8 cellular contexts compared by ENCODE assay signal in the genomic region with DNA sequence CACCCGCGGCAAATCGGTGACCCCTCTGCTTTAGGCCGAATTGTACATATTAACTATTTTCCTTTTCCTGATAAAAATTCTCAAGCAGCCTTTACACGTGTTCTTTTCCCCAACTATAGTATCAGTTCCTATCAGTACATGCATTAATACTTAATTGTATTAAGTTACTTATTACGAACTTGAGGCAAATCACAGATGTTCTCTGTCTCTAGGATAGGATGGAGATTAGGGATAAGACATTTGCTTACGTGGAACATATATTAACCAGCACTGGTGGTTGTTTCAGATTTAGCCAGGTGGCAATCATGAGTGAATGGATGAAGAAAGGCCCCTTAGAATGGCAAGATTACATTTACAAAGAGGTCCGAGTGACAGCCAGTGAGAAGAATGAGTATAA. TPM values are rescaled to one million over a fixed set of nuclear protein-coding genes. Genes with fewer than 3 reads are reported as not detected.
DNase-seq lines count a peak whose midpoint lies in the region; ATAC-seq and TF ChIP-seq lines count a peak whose summit lies in the region.

No MANE protein-coding gene starts in this region.

- no peaks in the 10 kb centered on the region for H3K9me3 ChIP-seq in BLaER1 treated with 17β-estradiol and CSF1 and Interleukin-3, amounts not matched to agents 10 nM and 100 nM (replicated peaks in 1 of 11)
- H3K9me3 ChIP-seq in neural cell (ENCODE audit: low read length) = no peaks in the 10 kb centered on the region

- peak overlapping the region; percentile 86 for H2AFZ ChIP-seq in neural cell (ENCODE audit: low read depth, low read length)

- no peak for TF ChIP-seq RAD21 in neural cell (conservative IDR thresholded peaks at IDR 0.05)

- H3K4me1 ChIP-seq in BLaER1 treated with 17β-estradiol and CSF1 and Interleukin-3, amounts not matched to agents 10 nM and 100 nM = peaks cover 7 to 11% (median 10%) of the 10 kb centered on the region in 10 experiments; a peak in 19 of 20 replicates

- peak overlapping the region; percentile 73 to 90 (median 84) for H3K4me2 ChIP-seq in BLaER1 treated with 17β-estradiol and CSF1 and Interleukin-3, amounts not matched to agents 10 nM and 100 nM
- H3K4me2 ChIP-seq in neural cell (ENCODE audit: low read length) = peak overlapping the region; percentile 86

- no peaks in the 10 kb centered on the region for H3K27me3 ChIP-seq in BLaER1 treated with 17β-estradiol and CSF1 and Interleukin-3, amounts not matched to agents 10 nM and 100 nM
- H3K27me3 ChIP-seq in neural cell (ENCODE audit: insufficient read depth, low read depth, low read length) = no peaks in the 10 kb centered on the region

- no peaks in the 10 kb centered on the region for H3K9me2 ChIP-seq in neural cell (ENCODE audit: insufficient read depth, low read length)

- H3K36me3 ChIP-seq in BLaER1 treated with 17β-estradiol and CSF1 and Interleukin-3, amounts not matched to agents 10 nM and 100 nM = peaks cover 21 to 32% (median 25%) of the 10 kb centered on the region in 11 experiments
- no peaks in the 10 kb centered on the region for H3K36me3 ChIP-seq in neural cell (ENCODE audit: insufficient read depth, low read length)

- no peak for TF ChIP-seq EP300 in neural cell (conservative IDR thresholded peaks at IDR 0.05; ENCODE audit: poor library complexity, severe bottlenecking)

- TF ChIP-seq CTCF in LNCaP clone FGC (IDR thresholded peaks at IDR 0.05; ENCODE audit: control insufficient read depth, extremely low read depth, insufficient read depth) (no peak), coronary artery (IDR thresholded peaks at IDR 0.05) (no peak), neural cell (IDR thresholded peaks at IDR 0.05; ENCODE audit: poor library complexity, severe bottlenecking) (no peak)

- H3K27ac ChIP-seq in BLaER1 treated with 17β-estradiol and CSF1 and Interleukin-3, amounts not matched to agents 10 nM and 100 nM = peak overlapping the region in 10 of 11 experiments; percentile 33 to 81 (median 74); a peak in 19 of 22 replicates
- peak overlapping the region in 1 of 2 donors; percentile 62 for H3K27ac ChIP-seq in coronary artery
- H3K27ac ChIP-seq in neural cell (ENCODE audit: low read length) = peak overlapping the region; percentile 48

- H3F3A ChIP-seq in neural cell (ENCODE audit: insufficient read depth, low read length, poor library complexity, severe bottlenecking) = no peaks in the 10 kb centered on the region

- no peak for ATAC-seq in HG02763 (IDR thresholded peaks at IDR 0.05; ENCODE audit: unreplicated experiment)

- H3K79me2 ChIP-seq in neural cell (replicated peaks; ENCODE audit: insufficient read depth, low read length) = no peaks in the 10 kb centered on the region

- peak overlapping the region; percentile 62 to 84 (median 70) for H3K4me3 ChIP-seq in BLaER1 treated with 17β-estradiol and CSF1 and Interleukin-3, amounts not matched to agents 10 nM and 100 nM
- H3K4me3 ChIP-seq in LNCaP clone FGC (ENCODE audit: low read depth, low read length) = peak overlapping the region; percentile 78
- peak overlapping the region; percentile 70 for H3K4me3 ChIP-seq in coronary artery
- H3K4me3 ChIP-seq in neural cell (ENCODE audit: low read length) = peak overlapping the region; percentile 74

- DNase-seq in LNCaP clone FGC (ENCODE audit: low read depth) (no peak), coronary artery (ENCODE audit: low spot score) (no peak), NCI-H510A (lab: John Stamatoyannopoulos, UW) (no peak), NCI-H526 treated with DMSO at 0.1 percent for 48 hours (lab: John Stamatoyannopoulos, UW) (no peak), NCI-H146 (lab: John Stamatoyannopoulos, UW) (no peak)

- H4K20me1 ChIP-seq in BLaER1 treated with 17β-estradiol and CSF1 and Interleukin-3, amounts not matched to agents 10 nM and 100 nM = no peaks in the 10 kb centered on the region
- no peaks in the 10 kb centered on the region for H4K20me1 ChIP-seq in neural cell (ENCODE audit: insufficient read depth)

- peak overlapping the region; percentile 66 to 86 (median 79) for H3K9ac ChIP-seq in BLaER1 treated with 17β-estradiol and CSF1 and Interleukin-3, amounts not matched to agents 10 nM and 100 nM
- H3K9ac ChIP-seq in neural cell (ENCODE audit: low read length) = peak overlapping the region; percentile 60

TF ChIP-seq in neural cell, 6 proteins besides CTCF, POLR2A, EP300 and RAD21:
- no peak for TF ChIP-seq MXI1 (conservative IDR thresholded peaks at IDR 0.05; ENCODE audit: poor library complexity, severe bottlenecking)
- no peak for TF ChIP-seq POLR2AphosphoS5 (IDR thresholded peaks at IDR 0.05)
- no peak for TF ChIP-seq EZH2 (IDR thresholded peaks at IDR 0.05; ENCODE audit: borderline replicate concordance, insufficient read depth, low read length, poor library complexity, severe bottlenecking)
- TF ChIP-seq, protein P1, sequence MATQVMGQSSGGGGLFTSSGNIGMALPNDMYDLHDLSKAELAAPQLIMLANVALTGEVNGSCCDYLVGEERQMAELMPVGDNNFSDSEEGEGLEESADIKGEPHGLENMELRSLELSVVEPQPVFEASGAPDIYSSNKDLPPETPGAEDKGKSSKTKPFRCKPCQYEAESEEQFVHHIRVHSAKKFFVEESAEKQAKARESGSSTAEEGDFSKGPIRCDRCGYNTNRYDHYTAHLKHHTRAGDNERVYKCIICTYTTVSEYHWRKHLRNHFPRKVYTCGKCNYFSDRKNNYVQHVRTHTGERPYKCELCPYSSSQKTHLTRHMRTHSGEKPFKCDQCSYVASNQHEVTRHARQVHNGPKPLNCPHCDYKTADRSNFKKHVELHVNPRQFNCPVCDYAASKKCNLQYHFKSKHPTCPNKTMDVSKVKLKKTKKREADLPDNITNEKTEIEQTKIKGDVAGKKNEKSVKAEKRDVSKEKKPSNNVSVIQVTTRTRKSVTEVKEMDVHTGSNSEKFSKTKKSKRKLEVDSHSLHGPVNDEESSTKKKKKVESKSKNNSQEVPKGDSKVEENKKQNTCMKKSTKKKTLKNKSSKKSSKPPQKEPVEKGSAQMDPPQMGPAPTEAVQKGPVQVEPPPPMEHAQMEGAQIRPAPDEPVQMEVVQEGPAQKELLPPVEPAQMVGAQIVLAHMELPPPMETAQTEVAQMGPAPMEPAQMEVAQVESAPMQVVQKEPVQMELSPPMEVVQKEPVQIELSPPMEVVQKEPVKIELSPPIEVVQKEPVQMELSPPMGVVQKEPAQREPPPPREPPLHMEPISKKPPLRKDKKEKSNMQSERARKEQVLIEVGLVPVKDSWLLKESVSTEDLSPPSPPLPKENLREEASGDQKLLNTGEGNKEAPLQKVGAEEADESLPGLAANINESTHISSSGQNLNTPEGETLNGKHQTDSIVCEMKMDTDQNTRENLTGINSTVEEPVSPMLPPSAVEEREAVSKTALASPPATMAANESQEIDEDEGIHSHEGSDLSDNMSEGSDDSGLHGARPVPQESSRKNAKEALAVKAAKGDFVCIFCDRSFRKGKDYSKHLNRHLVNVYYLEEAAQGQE (IDR thresholded peaks at IDR 0.05; ENCODE audit: borderline replicate concordance) = no peak
- no peak for TF ChIP-seq TAF1 (IDR thresholded peaks at IDR 0.05; ENCODE audit: low read depth)
- TF ChIP-seq SMC3 (conservative IDR thresholded peaks at IDR 0.05; ENCODE audit: poor library complexity) = no peak
TF ChIP-seq in neural cell: peak in this region for 0.

RNA-seq across cellular contexts. Expression of a gene that starts 0.7 kb away (rescaled TPM):
- polyA plus RNA-seq in neural cell = 8.7 and 12.4 TPM in 2 replicates
- 8.3 and 10.1 TPM in 2 replicates for polyA minus RNA-seq in neural cell

RNA-seq across cellular contexts. Expression of a gene that starts 27.5 kb away (rescaled TPM):
- 278 and 286 TPM in 2 replicates for polyA plus RNA-seq in neural cell
- polyA minus RNA-seq in neural cell = 179 and 191 TPM in 2 replicates
